In the genomic region with DNA sequence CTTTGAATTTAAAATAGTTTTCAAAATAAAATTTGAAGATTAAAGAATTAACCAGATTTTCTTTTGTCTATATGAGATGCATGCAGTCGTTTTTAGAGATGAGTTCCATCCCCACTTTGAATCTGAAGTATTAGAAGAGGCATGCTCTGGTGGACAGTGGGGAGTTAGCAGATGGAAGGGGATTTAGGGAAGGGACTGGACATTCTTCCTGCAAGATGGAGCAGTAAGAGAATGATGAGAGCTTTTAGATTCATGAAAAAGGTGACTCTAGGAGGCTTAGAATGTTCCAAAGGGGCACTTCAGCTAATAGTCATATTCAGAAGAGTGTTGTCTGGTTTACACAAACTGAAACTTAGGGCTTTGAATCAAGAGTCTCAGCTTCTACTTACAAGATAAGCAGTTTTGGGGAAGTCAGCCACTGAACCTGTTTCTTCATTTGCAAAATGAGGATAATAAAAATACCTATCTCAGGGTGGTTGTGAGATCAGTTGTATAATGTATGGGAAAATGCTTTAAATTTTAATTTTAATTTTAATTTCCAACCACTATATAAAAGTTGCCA, we compare ENCODE assay signal across 13 cellular contexts. TPM values are rescaled to one million over a fixed set of nuclear protein-coding genes. Genes with fewer than 3 reads are reported as not detected.
DNase-seq lines count a peak whose midpoint lies in the region; ATAC-seq and TF ChIP-seq lines count a peak whose summit lies in the region.
"Had no signal": no experiment of that assay in that cellular context is flagged by ENCODE, and none has a peak within 500 bp of the region (broad histone marks: within the 10 kb centered on the region; RNA-seq: fewer than 3 reads in every experiment).

No MANE protein-coding gene starts in this region.

- TF ChIP-seq CTCF in A673 (conservative IDR thresholded peaks at IDR 0.05; ENCODE audit: low read depth, low read length) (no peak), GM13976 (IDR thresholded peaks at IDR 0.05; ENCODE audit: borderline replicate concordance, control extremely low read depth, extremely low read depth, insufficient read depth, missing control alignments) (no peak), OCI-LY1 (IDR thresholded peaks at IDR 0.05; ENCODE audit: low read length) (no peak), left lung (IDR thresholded peaks at IDR 0.05) (no peak)

- no peaks in the 10 kb centered on the region for H3K9me2 ChIP-seq in OCI-LY1 (ENCODE audit: low read depth, low read length)

- peak overlapping the region; percentile 95; the same call in 1 of the 2 replicates for H3K9ac ChIP-seq in OCI-LY1 (ENCODE audit: low read length)

- no peaks in the 10 kb centered on the region for H3K27me3 ChIP-seq in A673 (replicated peaks; ENCODE audit: insufficient read depth, low read depth, low read length, poor library complexity)
- H3K27me3 ChIP-seq in OCI-LY1 (ENCODE audit: insufficient read depth, low read length), result no peaks in the 10 kb centered on the region
- H3K27me3 ChIP-seq in left lung, result no peaks in the 10 kb centered on the region
- H3K27me3 ChIP-seq: body of pancreas had no signal

- DNase-seq in A673 (ENCODE audit: low spot score) (no peak), GM13976 (ENCODE audit: low spot score) (peak; percentile 62), NCI-H748 (lab: John Stamatoyannopoulos, UW; ENCODE audit: unreplicated experiment) (no peak), left cardiac atrium (no peak), AG08395 (ENCODE audit: low spot score) (no peak), left lung (no peak)
- DNase-seq in effector memory CD8-positive, alpha-beta T cell, result no peak
- DNase-seq: body of pancreas, DMS 273 treated with DMSO at 0.1 percent for 48 hours, NCI-H2029 treated with DMSO at 0.1 percent for 48 hours had no signal

- H3K79me2 ChIP-seq in OCI-LY1 (ENCODE audit: insufficient read depth, low read length), result peaks cover 79% of the 10 kb centered on the region

- ATAC-seq in effector memory CD8-positive, alpha-beta T cell (replicated peaks), result no peak
- no peak for ATAC-seq in left cardiac atrium
- ATAC-seq in left lung, result no peak
- ATAC-seq: body of pancreas had no signal

- H4K20me1 ChIP-seq in OCI-LY1 (ENCODE audit: insufficient read depth, low read length), result no peaks in the 10 kb centered on the region

- intact Hi-C loops in A673 (cut with micrococcal nuclease; ENCODE audit: unreplicated experiment) (no loop called here), left cardiac atrium (cut with DNase I) (no loop called here), left lung (cut with DNase I) (no loop called here)

- H3K4me1 Mint-ChIP-seq in effector memory CD8-positive, alpha-beta T cell (ENCODE audit: low read depth in 2 of 2), result peaks cover 60 to 78% of the 10 kb centered on the region in 2 donors

- no peak overlapping the region for H3K4me3 ChIP-seq in A673 (ENCODE audit: low read depth, low read length, poor library complexity, severe bottlenecking)
- H3K4me3 ChIP-seq in OCI-LY1 (ENCODE audit: low read depth, low read length, poor library complexity, severe bottlenecking), result peak overlapping the region; percentile 86
- no peak overlapping the region for H3K4me3 ChIP-seq in left lung
- H3K4me3 ChIP-seq: body of pancreas had no signal

- CTCF ChIA-PET in A673 (lab: Charles Lee), result no interaction called here

- H3K27me3 Mint-ChIP-seq in effector memory CD8-positive, alpha-beta T cell, result no peaks in the 10 kb centered on the region

- peaks cover 55% of the 10 kb centered on the region for H3K36me3 Mint-ChIP-seq in effector memory CD8-positive, alpha-beta T cell (ENCODE audit: insufficient read depth)

- no peaks in the 10 kb centered on the region for H3K9me3 ChIP-seq in A673 (ENCODE audit: low read depth, low read length, poor library complexity, severe bottlenecking)
- H3K9me3 ChIP-seq in OCI-LY1 (ENCODE audit: low read length), result no peaks in the 10 kb centered on the region
- H3K9me3 ChIP-seq in left lung, result no peaks in the 10 kb centered on the region
- H3K9me3 ChIP-seq: body of pancreas had no signal

- peak overlapping the region; percentile 7 for H3K27ac ChIP-seq in A673 (ENCODE audit: low read depth, low read length, poor library complexity, severe bottlenecking)
- H3K27ac ChIP-seq in OCI-LY1 (ENCODE audit: low read depth, low read length, poor library complexity, severe bottlenecking), result peak overlapping the region; percentile 96
- H3K27ac ChIP-seq in left lung, result no peak overlapping the region
- H3K27ac ChIP-seq: body of pancreas had no signal

- POLR2A ChIA-PET in A673 (lab: Charles Lee; ENCODE audit: low non-redundant PET), result no interaction called here

- BruUV-seq in A673 (replicated peaks; lab: Mats Ljungman, UMichigan), result no TSS peak

- H3K9me3 Mint-ChIP-seq in effector memory CD8-positive, alpha-beta T cell, result no peaks in the 10 kb centered on the region

- peak overlapping the region; percentile 75 for H3K4me2 ChIP-seq in OCI-LY1 (ENCODE audit: low read length)

- H3F3A ChIP-seq in OCI-LY1 (ENCODE audit: insufficient read depth, low read length), result peaks cover 9% of the 10 kb centered on the region; the same call in 1 of the 2 replicates

- peak overlapping the region; percentile 94 to 95 for H3K4me3 Mint-ChIP-seq in effector memory CD8-positive, alpha-beta T cell

- H2AFZ ChIP-seq in OCI-LY1 (ENCODE audit: low read length), result no peak overlapping the region

- H3K4me1 ChIP-seq in A673 (ENCODE audit: insufficient read depth, low read length, poor library complexity, severe bottlenecking), result peaks cover 34% of the 10 kb centered on the region
- peaks cover 58% of the 10 kb centered on the region for H3K4me1 ChIP-seq in OCI-LY1 (ENCODE audit: insufficient read depth, low read length, severe bottlenecking)
- peaks cover 38 to 77% of the 10 kb centered on the region in 2 donors for H3K4me1 ChIP-seq in left lung

- in situ Hi-C loops in GM13976 (cut with MboI; ENCODE audit: low sequenced_read_pairs, unreplicated experiment), result no loop called here

- peak overlapping the region; percentile 99 for H3K27ac Mint-ChIP-seq in effector memory CD8-positive, alpha-beta T cell

- H3K36me3 ChIP-seq in A673 (ENCODE audit: insufficient read depth, low read length, poor library complexity, severe bottlenecking) (no peaks in the 10 kb centered on the region), OCI-LY1 (ENCODE audit: insufficient read depth, low read length) (peaks cover 15% of the 10 kb centered on the region; the same call in 1 of the 2 replicates), left lung (no peaks in the 10 kb centered on the region)

RNA-seq across cellular contexts. Expression of a gene that starts 3.7 kb away (rescaled TPM):
- total RNA-seq in A673 (2021), result 34.3 and 37.7 TPM in 2 replicates
- 10 to 100 TPM; 23.2 to 23.7 TPM for total RNA-seq in left cardiac atrium
- total RNA-seq in left lung, result 10 to 100 TPM; 35.5 to 40.2 TPM

RNA-seq across cellular contexts. Expression of a gene that starts 4.7 kb away (rescaled TPM):
- total RNA-seq in A673 (2021), result 11.3 and 13.5 TPM in 2 replicates
- total RNA-seq in left cardiac atrium, result 10 to 100 TPM; 10.6 to 11.9 TPM
- 10 to 100 TPM; 10.1 to 11.2 TPM for total RNA-seq in left lung

RNA-seq across cellular contexts. Expression of a gene that starts 32.2 kb away (rescaled TPM):
- 13.8 and 14.3 TPM in 2 replicates for total RNA-seq in A673 (2021)
- 10 to 100 TPM; 29.8 to 54.2 TPM for total RNA-seq in left cardiac atrium
- total RNA-seq in left lung, result 10 to 100 TPM; 10.6 to 12.4 TPM

RNA-seq across cellular contexts. Expression of a gene that starts 41.5 kb away (rescaled TPM):
- 0.34 and 0.61 TPM in 2 replicates for total RNA-seq in A673 (2021)
- total RNA-seq in left cardiac atrium, result under 1 TPM; 0.38 to 0.47 TPM
- 1 to 10 TPM in 1 of 2 donors, under 1 TPM in 1; 0.47 to 2.1 TPM for total RNA-seq in left lung
- total RNA-seq: glomerular endothelial cell; T-helper 1 cell treated with Interleukin-12 subunit alpha and Interleukin-12 subunit beta and Interleukin-4 antibody, amounts not matched to agents 30 ng/mL and 1 ng/mL, for 36 hours had no signal

RNA-seq across cellular contexts. Expression of a gene that starts 43.0 kb away (rescaled TPM):
- 2.2 and 2.6 TPM in 2 replicates for total RNA-seq in A673 (2021)
- total RNA-seq in left cardiac atrium, result under 1 TPM; 0.26 to 0.27 TPM
- 1 to 10 TPM; 1.7 to 2.9 TPM for total RNA-seq in left lung

Comparison
In these comparisons a context has a peak if more than half of its experiments do, and no peak if none do; other contexts are left out.
1. H3K27ac ChIP-seq: peak in A673 (single experiment) and OCI-LY1 (single experiment); none in left lung (0 of 2).